ENCODE assay signal across 1 cellular context in genomic region chr2:159758686-159759085, GRCh38.
TF ChIP-seq lines count a peak whose summit lies in the region.

No MANE protein-coding gene starts in this region.

TF ChIP-seq in H1, 55 proteins besides CTCF, POLR2A, EP300 and RAD21:
- TF ChIP-seq CHD1 (IDR thresholded peaks at IDR 0.05; ENCODE audit: low read depth, low read length), result no peak
